Comparison of ENCODE assay signal across 28 cellular contexts in the genomic region with DNA sequence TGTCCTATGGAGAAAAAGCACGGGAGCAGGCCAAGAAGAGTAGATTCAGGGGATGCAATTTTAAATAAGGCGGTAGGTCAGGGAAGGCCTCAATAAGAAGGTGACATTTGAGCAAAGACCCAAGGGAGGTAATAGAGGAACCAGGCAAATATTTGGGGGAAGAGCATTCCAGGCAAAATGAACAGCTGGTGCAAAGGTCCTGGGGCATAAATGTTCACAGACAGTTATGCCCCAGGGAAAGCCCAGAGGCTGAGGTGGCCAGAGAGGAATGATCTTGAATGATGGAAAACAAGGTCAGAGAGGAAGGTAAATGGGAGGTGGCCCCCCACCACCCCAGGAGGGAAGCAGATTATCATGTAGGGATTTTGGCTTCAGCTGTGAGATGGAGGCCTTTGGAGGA. TPM values are rescaled to one million over a fixed set of nuclear protein-coding genes. Genes with fewer than 3 reads are reported as not detected.
"Had no signal": no experiment of that assay in that cellular context is flagged by ENCODE, and none has a peak within 500 bp of the region (broad histone marks: within the 10 kb centered on the region; RNA-seq: fewer than 3 reads in every experiment).

No MANE protein-coding gene starts in this region.

- DNase-seq: activated CD4-positive, alpha-beta T cell treated with anti-CD3 and anti-CD28 coated beads for 1 hour; activated CD4-positive, alpha-beta T cell treated with anti-CD3 and anti-CD28 coated beads, Interleukin-2, amount 10 ng/mL, durations not matched to agents 7 days and 5 days; activated CD8-positive, alpha-beta memory T cell treated with anti-CD3 and anti-CD28 coated beads, Interleukin-2, amount 10 ng/mL, durations not matched to agents 7 days and 5 days; activated CD8-positive, alpha-beta T cell treated with anti-CD3 and anti-CD28 coated beads, Interleukin-2, amount 10 ng/mL, durations not matched to agents 7 days and 5 days; activated naive CD4-positive, alpha-beta T cell; activated T-cell treated with anti-CD3 and anti-CD28 coated beads, Interleukin-2, amount 50 U/mL, for 48 hours; adrenal gland; aorta; body of pancreas; cerebellar nuclear complex; colonic mucosa; dorsolateral prefrontal cortex; effector memory CD4-positive, alpha-beta T cell; erythroblast; gastrocnemius medialis; hypothalamus; immature natural killer cell; kidney; right lobe of liver; stimulated activated CD4-positive, alpha-beta T cell treated with anti-CD3 and anti-CD28 coated beads, Interleukin-4, amount 100 ng/mL, for 1 hour; stimulated activated naive CD8-positive, alpha-beta T cell treated with anti-CD3 and anti-CD28 coated beads, Interleukin-15, amount 100 ng/mL, for 72 hours; substantia nigra; T-helper 2 cell; upper lobe of right lung had no signal

- H3K4me3 Mint-ChIP-seq: activated CD4-positive, alpha-beta T cell treated with anti-CD3 and anti-CD28 coated beads, Interleukin-2, amount 10 ng/mL, durations not matched to agents 7 days and 5 days; activated CD8-positive, alpha-beta memory T cell treated with anti-CD3 and anti-CD28 coated beads, Interleukin-2, amount 10 ng/mL, durations not matched to agents 7 days and 5 days; activated CD8-positive, alpha-beta T cell treated with anti-CD3 and anti-CD28 coated beads, Interleukin-2, amount 10 ng/mL, durations not matched to agents 7 days and 5 days; immature natural killer cell; natural killer cell treated with Interleukin-12 subunit alpha and Interleukin-12 subunit beta and Interleukin-15 and Interleukin-18, amount 100 ng/mL, for 72 hours; stimulated activated naive CD8-positive, alpha-beta T cell treated with anti-CD3 and anti-CD28 coated beads, Interleukin-15, amount 100 ng/mL, for 72 hours; WTC11 had no signal

- H3K27me3 ChIP-seq: adrenal gland, body of pancreas, cardiac muscle cell, colonic mucosa, dorsolateral prefrontal cortex, gastrocnemius medialis, right lobe of liver, upper lobe of right lung had no signal

- ATAC-seq: activated CD8-positive, alpha-beta memory T cell treated with anti-CD3 and anti-CD28 coated beads, Interleukin-2, amount 10 ng/mL, durations not matched to agents 7 days and 5 days; activated CD8-positive, alpha-beta T cell treated with anti-CD3 and anti-CD28 coated beads, Interleukin-2, amount 10 ng/mL, durations not matched to agents 7 days and 5 days; activated naive CD4-positive, alpha-beta T cell treated with anti-CD3 and anti-CD28 coated beads, Interleukin-2, amount 50 U/mL, for 72 hours; body of pancreas; gastrocnemius medialis; natural killer cell treated with Interleukin-12 subunit alpha and Interleukin-12 subunit beta and Interleukin-15 and Interleukin-18, amount 100 ng/mL, for 72 hours; right lobe of liver; stimulated activated naive CD8-positive, alpha-beta T cell treated with anti-CD3 and anti-CD28 coated beads, Interleukin-15, amount 100 ng/mL, for 72 hours; upper lobe of right lung; WTC11 had no signal

- H3K4me1 Mint-ChIP-seq: immature natural killer cell had no signal

- H3K4me3 ChIP-seq: adrenal gland, body of pancreas, cardiac muscle cell, colonic mucosa, dorsolateral prefrontal cortex, gastrocnemius medialis, right lobe of liver, upper lobe of right lung had no signal

- H3K9me3 Mint-ChIP-seq: immature natural killer cell had no signal

- H3K9me3 ChIP-seq: adrenal gland, body of pancreas, colonic mucosa, gastrocnemius medialis, right lobe of liver, upper lobe of right lung had no signal

- H3K27ac Mint-ChIP-seq: activated CD4-positive, alpha-beta T cell treated with anti-CD3 and anti-CD28 coated beads, Interleukin-2, amount 10 ng/mL, durations not matched to agents 7 days and 5 days; activated CD8-positive, alpha-beta memory T cell treated with anti-CD3 and anti-CD28 coated beads, Interleukin-2, amount 10 ng/mL, durations not matched to agents 7 days and 5 days; activated CD8-positive, alpha-beta T cell treated with anti-CD3 and anti-CD28 coated beads, Interleukin-2, amount 10 ng/mL, durations not matched to agents 7 days and 5 days; activated naive CD4-positive, alpha-beta T cell treated with anti-CD3 and anti-CD28 coated beads, Interleukin-2, amount 50 U/mL, for 72 hours; natural killer cell treated with Interleukin-12 subunit alpha and Interleukin-12 subunit beta and Interleukin-15 and Interleukin-18, amount 100 ng/mL, for 72 hours; WTC11 had no signal

- H3K27ac ChIP-seq: adrenal gland, body of pancreas, cardiac muscle cell, colonic mucosa, dorsolateral prefrontal cortex, gastrocnemius medialis, right lobe of liver, upper lobe of right lung had no signal

- H3K4me1 ChIP-seq: body of pancreas, colonic mucosa, gastrocnemius medialis, right lobe of liver, upper lobe of right lung had no signal

- H3K36me3 ChIP-seq: adrenal gland, cardiac muscle cell, colonic mucosa, gastrocnemius medialis, right lobe of liver, upper lobe of right lung had no signal

- H3K36me3 Mint-ChIP-seq: activated CD8-positive, alpha-beta memory T cell treated with anti-CD3 and anti-CD28 coated beads, Interleukin-2, amount 10 ng/mL, durations not matched to agents 7 days and 5 days; natural killer cell treated with Interleukin-12 subunit alpha and Interleukin-12 subunit beta and Interleukin-15 and Interleukin-18, amount 100 ng/mL, for 72 hours; WTC11 had no signal

RNA-seq across cellular contexts. Expression of a gene that starts 47.4 kb away (rescaled TPM):
- total RNA-seq: activated CD4-positive, alpha-beta T cell treated with anti-CD3 and anti-CD28 coated beads, Interleukin-2, amount 10 ng/mL, durations not matched to agents 7 days and 5 days; activated CD8-positive, alpha-beta memory T cell treated with anti-CD3 and anti-CD28 coated beads, Interleukin-2, amount 10 ng/mL, durations not matched to agents 7 days and 5 days; activated CD8-positive, alpha-beta T cell treated with anti-CD3 and anti-CD28 coated beads, Interleukin-2, amount 10 ng/mL, durations not matched to agents 7 days and 5 days had no signal
